In the genomic region with DNA sequence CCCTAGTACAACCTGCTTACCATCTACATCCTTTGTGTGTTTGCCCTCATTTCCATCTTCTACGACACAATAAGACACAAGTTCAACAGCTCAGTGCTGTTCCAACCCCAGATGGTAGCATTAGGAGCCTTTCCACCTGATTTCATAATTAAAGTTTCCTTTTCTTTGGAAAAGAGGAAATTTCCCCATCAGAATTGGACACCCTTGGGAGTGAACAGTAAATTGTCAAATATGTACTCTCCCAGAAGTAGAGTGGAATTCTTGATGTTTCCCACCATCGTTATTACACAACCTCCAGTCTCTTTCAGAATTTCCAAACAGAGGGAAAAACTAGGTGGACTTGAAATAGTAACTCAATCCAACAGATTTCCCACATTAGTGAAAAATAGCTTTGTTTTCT, we compare ENCODE assay signal across 24 cellular contexts.
"Had no signal": no experiment of that assay in that cellular context is flagged by ENCODE, and none has a peak within 500 bp of the region (broad histone marks: within the 10 kb centered on the region; RNA-seq: fewer than 3 reads in every experiment).

No MANE protein-coding gene starts in this region.

- H3K27me3 ChIP-seq: heart right ventricle, testis, tibial nerve, upper lobe of right lung had no signal

- H3K27ac ChIP-seq: parathyroid adenoma, prostate gland, testis, upper lobe of right lung had no signal

- H3K36me3 ChIP-seq: heart right ventricle, lower lobe of right lung, prostate gland, tibial nerve, upper lobe of right lung had no signal

- H3K4me3 ChIP-seq: coronary artery, heart right ventricle, lower lobe of right lung, prostate gland, testis, tibial nerve, upper lobe of right lung had no signal

- H3K4me3 Mint-ChIP-seq: endodermal cell; nephron; stimulated activated effector memory CD8-positive, alpha-beta T cell treated with anti-CD3 and anti-CD28 coated beads, Interleukin-12 subunit alpha, Interleukin-12 subunit beta, amount 100 ng/mL, for 72 hours had no signal

- H3K4me1 Mint-ChIP-seq: endodermal cell; nephron; stimulated activated effector memory CD8-positive, alpha-beta T cell treated with anti-CD3 and anti-CD28 coated beads, Interleukin-12 subunit alpha, Interleukin-12 subunit beta, amount 100 ng/mL, for 72 hours had no signal

- H3K27ac Mint-ChIP-seq: endodermal cell; nephron; stimulated activated effector memory CD8-positive, alpha-beta T cell treated with anti-CD3 and anti-CD28 coated beads, Interleukin-12 subunit alpha, Interleukin-12 subunit beta, amount 100 ng/mL, for 72 hours had no signal

- ATAC-seq: stimulated activated effector memory CD8-positive, alpha-beta T cell treated with anti-CD3 and anti-CD28 coated beads, Interleukin-12 subunit alpha, Interleukin-12 subunit beta, amount 100 ng/mL, for 72 hours; stimulated activated naive CD8-positive, alpha-beta T cell treated with anti-CD3 and anti-CD28 coated beads, Interleukin-15, Interleukin-2, amounts not matched to agents 100 U/mL and 50 U/mL, for 24 hours had no signal

- H3K4me1 ChIP-seq: parathyroid adenoma, prostate gland, testis had no signal

- H3K9me3 Mint-ChIP-seq: stimulated activated effector memory CD8-positive, alpha-beta T cell treated with anti-CD3 and anti-CD28 coated beads, Interleukin-12 subunit alpha, Interleukin-12 subunit beta, amount 100 ng/mL, for 72 hours had no signal

- H3K9me3 ChIP-seq: lower lobe of right lung, prostate gland, testis, upper lobe of right lung had no signal

- DNase-seq: central memory CD4-positive, alpha-beta T cell; effector CD4-positive, alpha-beta T cell; endodermal cell; erythroblast; foreskin melanocyte; heart right ventricle; hypothalamus; kidney glomerular epithelial cell; lower lobe of right lung; mesenchymal stem cell; midbrain; occipital lobe; retina; stimulated activated CD4-positive, alpha-beta T cell treated with anti-CD3 and anti-CD28 coated beads, Interleukin-4, amount 100 ng/mL, for 1 hour; stimulated activated CD8-positive, alpha-beta memory T cell treated with anti-CD3 and anti-CD28 coated beads, Interleukin-4, amount 100 ng/mL, for 48 hours; stimulated activated naive CD8-positive, alpha-beta T cell treated with anti-CD3 and anti-CD28 coated beads, Interleukin-15, Interleukin-2, amounts not matched to agents 100 U/mL and 50 U/mL, for 24 hours; testis; upper lobe of right lung had no signal
